Comparison of ENCODE assay signal across 30 cellular contexts in genomic region chr2:10966056-10966455, GRCh38. TPM values are rescaled to one million over a fixed set of nuclear protein-coding genes. Genes with fewer than 3 reads are reported as not detected.
"Had no signal": no experiment of that assay in that cellular context is flagged by ENCODE, and none has a peak within 500 bp of the region (broad histone marks: within the 10 kb centered on the region; RNA-seq: fewer than 3 reads in every experiment).

No MANE protein-coding gene starts in this region.

- H3K36me3 Mint-ChIP-seq: activated naive CD4-positive, alpha-beta T cell treated with anti-CD3 and anti-CD28 coated beads, Interleukin-2, amount 10 ng/mL, durations not matched to agents 7 days and 5 days; activated naive CD4-positive, alpha-beta T cell treated with anti-CD3 and anti-CD28 coated beads, Interleukin-2, amount 50 U/mL, for 72 hours; activated naive CD8-positive, alpha-beta T cell treated with anti-CD3 and anti-CD28 coated beads, Interleukin-2, amount 10 ng/mL, durations not matched to agents 7 days and 5 days; T-cell had no signal

- H3K27ac Mint-ChIP-seq: activated B cell treated with CpG ODN at 0.5 μM for 24 hours; activated CD8-positive, alpha-beta T cell treated with anti-CD3 and anti-CD28 coated beads for 36 hours; activated naive CD4-positive, alpha-beta T cell treated with anti-CD3 and anti-CD28 coated beads, Interleukin-2, amount 10 ng/mL, durations not matched to agents 7 days and 5 days; activated naive CD4-positive, alpha-beta T cell treated with anti-CD3 and anti-CD28 coated beads, Interleukin-2, amount 50 U/mL, for 72 hours; activated naive CD8-positive, alpha-beta T cell treated with anti-CD3 and anti-CD28 coated beads, Interleukin-2, amount 10 ng/mL, durations not matched to agents 7 days and 5 days; activated T-helper 17 cell treated with anti-CD3 and anti-CD28 coated beads, Interleukin-2, amount 50 U/mL, for 72 hours; T-cell; T-helper 1 cell treated with Interleukin-12 subunit alpha and Interleukin-12 subunit beta and Interleukin-4 antibody, amounts not matched to agents 30 μg/mL and 1 μg/mL, for 36 hours; T-helper 2 cell treated with Interferon-gamma antibody and Interleukin-4, amounts not matched to agents 5 μg/mL and 100 μg/mL, for 36 hours had no signal

- H3K27ac ChIP-seq: brain microvascular endothelial cell, colonic mucosa, esophagus muscularis mucosa, foreskin keratinocyte, gastrocnemius medialis, heart left ventricle, WERI-Rb-1 had no signal

- H3K4me1 Mint-ChIP-seq: activated B cell treated with CpG ODN at 0.5 μM for 24 hours; activated naive CD4-positive, alpha-beta T cell treated with anti-CD3 and anti-CD28 coated beads, Interleukin-2, amount 10 ng/mL, durations not matched to agents 7 days and 5 days; activated naive CD8-positive, alpha-beta T cell treated with anti-CD3 and anti-CD28 coated beads, Interleukin-2, amount 10 ng/mL, durations not matched to agents 7 days and 5 days; activated T-helper 17 cell treated with anti-CD3 and anti-CD28 coated beads, Interleukin-2, amount 50 U/mL, for 72 hours; T-cell had no signal

- H3K27me3 ChIP-seq: brain microvascular endothelial cell, colonic mucosa had no signal

- H3K4me3 ChIP-seq: colonic mucosa, esophagus muscularis mucosa, gastrocnemius medialis, heart left ventricle had no signal

- DNase-seq: activated B cell treated with CpG ODN at 0.5 μM for 24 hours; activated CD4-positive, alpha-beta T cell treated with anti-CD3 and anti-CD28 coated beads for 48 hours; activated CD4-positive, alpha-beta T cell treated with anti-CD3 and anti-CD28 coated beads, Interleukin-2, amount 50 U/mL, for 1 hour; activated CD4-positive, alpha-beta T cell treated with anti-CD3 and anti-CD28 coated beads, Interleukin-2, amount 50 U/mL, for 48 hours; activated CD8-positive, alpha-beta memory T cell treated with anti-CD3 and anti-CD28 coated beads for 24 hours; activated CD8-positive, alpha-beta T cell treated with anti-CD3 and anti-CD28 coated beads for 36 hours; activated gamma-delta T cell; activated naive CD4-positive, alpha-beta T cell; activated naive CD4-positive, alpha-beta T cell treated with anti-CD3 and anti-CD28 coated beads, Interleukin-2, amount 10 ng/mL, durations not matched to agents 7 days and 5 days; activated naive CD8-positive, alpha-beta T cell treated with anti-CD3 and anti-CD28 coated beads, Interleukin-2, amount 10 ng/mL, durations not matched to agents 7 days and 5 days; activated T-cell treated with anti-CD3 and anti-CD28 coated beads, Interleukin-2, amount 50 U/mL, for 4 hours; brain microvascular endothelial cell; caudate nucleus; colonic mucosa; effector memory CD4-positive, alpha-beta T cell; erythroblast; foreskin keratinocyte; gastrocnemius medialis; glutamatergic neuron; heart left ventricle; T-cell; T1000; WERI-Rb-1 had no signal

- ATAC-seq: activated CD4-positive, CD25-positive, alpha-beta regulatory T cell treated with anti-CD3 and anti-CD28 coated beads, Interleukin-2, amount 50 U/mL, for 24 hours; activated CD8-positive, alpha-beta T cell treated with anti-CD3 and anti-CD28 coated beads for 36 hours; activated naive CD4-positive, alpha-beta T cell treated with anti-CD3 and anti-CD28 coated beads, Interleukin-2, amount 50 U/mL, for 72 hours; activated T-cell treated with anti-CD3 and anti-CD28 coated beads, Interleukin-2, amount 50 U/mL, for 4 hours; activated T-helper 17 cell treated with anti-CD3 and anti-CD28 coated beads, Interleukin-2, amount 50 U/mL, for 72 hours; foreskin keratinocyte; gastrocnemius medialis; heart left ventricle; T-cell had no signal

- FAIRE-seq: astrocyte had no signal

- H3K4me3 Mint-ChIP-seq: activated B cell treated with CpG ODN at 0.5 μM for 24 hours; activated CD8-positive, alpha-beta T cell treated with anti-CD3 and anti-CD28 coated beads for 36 hours; activated naive CD4-positive, alpha-beta T cell treated with anti-CD3 and anti-CD28 coated beads, Interleukin-2, amount 10 ng/mL, durations not matched to agents 7 days and 5 days; activated naive CD8-positive, alpha-beta T cell treated with anti-CD3 and anti-CD28 coated beads, Interleukin-2, amount 10 ng/mL, durations not matched to agents 7 days and 5 days; activated T-cell treated with anti-CD3 and anti-CD28 coated beads, Interleukin-2, amount 50 U/mL, for 4 hours; activated T-helper 17 cell treated with anti-CD3 and anti-CD28 coated beads, Interleukin-2, amount 50 U/mL, for 72 hours; T-cell; T-helper 1 cell treated with Interleukin-12 subunit alpha and Interleukin-12 subunit beta and Interleukin-4 antibody, amounts not matched to agents 30 μg/mL and 1 μg/mL, for 36 hours; T-helper 2 cell treated with Interferon-gamma antibody and Interleukin-4, amounts not matched to agents 5 μg/mL and 100 μg/mL, for 36 hours had no signal

- H3K4me1 ChIP-seq: colonic mucosa, foreskin keratinocyte, gastrocnemius medialis had no signal

- H3K36me3 ChIP-seq: brain microvascular endothelial cell, colonic mucosa, esophagus muscularis mucosa, gastrocnemius medialis, heart left ventricle, WERI-Rb-1 had no signal

- H3K9me3 Mint-ChIP-seq: activated B cell treated with CpG ODN at 0.5 μM for 24 hours; activated CD8-positive, alpha-beta T cell treated with anti-CD3 and anti-CD28 coated beads for 36 hours; activated naive CD4-positive, alpha-beta T cell treated with anti-CD3 and anti-CD28 coated beads, Interleukin-2, amount 10 ng/mL, durations not matched to agents 7 days and 5 days; activated naive CD4-positive, alpha-beta T cell treated with anti-CD3 and anti-CD28 coated beads, Interleukin-2, amount 50 U/mL, for 72 hours; activated naive CD8-positive, alpha-beta T cell treated with anti-CD3 and anti-CD28 coated beads, Interleukin-2, amount 10 ng/mL, durations not matched to agents 7 days and 5 days; activated T-cell treated with anti-CD3 and anti-CD28 coated beads, Interleukin-2, amount 50 U/mL, for 4 hours; activated T-helper 17 cell treated with anti-CD3 and anti-CD28 coated beads, Interleukin-2, amount 50 U/mL, for 72 hours; T-cell; T-helper 1 cell treated with Interleukin-12 subunit alpha and Interleukin-12 subunit beta and Interleukin-4 antibody, amounts not matched to agents 30 μg/mL and 1 μg/mL, for 36 hours; T-helper 2 cell treated with Interferon-gamma antibody and Interleukin-4, amounts not matched to agents 5 μg/mL and 100 μg/mL, for 36 hours had no signal

- H3K9me3 ChIP-seq: colonic mucosa, esophagus muscularis mucosa, gastrocnemius medialis, heart left ventricle had no signal

RNA-seq across cellular contexts. Expression of gene KCNF1, which starts 54.3 kb away (rescaled TPM):
- total RNA-seq: activated B cell treated with CpG ODN at 0.5 μM for 24 hours; activated CD8-positive, alpha-beta T cell treated with anti-CD3 and anti-CD28 coated beads for 36 hours; activated naive CD4-positive, alpha-beta T cell treated with anti-CD3 and anti-CD28 coated beads, Interleukin-2, amount 50 U/mL, for 72 hours; activated naive CD8-positive, alpha-beta T cell treated with anti-CD3 and anti-CD28 coated beads, Interleukin-2, amount 10 ng/mL, durations not matched to agents 7 days and 5 days; activated T-cell treated with anti-CD3 and anti-CD28 coated beads, Interleukin-2, amount 50 U/mL, for 4 hours; activated T-helper 17 cell treated with anti-CD3 and anti-CD28 coated beads, Interleukin-2, amount 50 U/mL, for 72 hours; gastrocnemius medialis; T-cell had no signal
